Comparison of ENCODE assay signal across 1 cellular context in the genomic region with DNA sequence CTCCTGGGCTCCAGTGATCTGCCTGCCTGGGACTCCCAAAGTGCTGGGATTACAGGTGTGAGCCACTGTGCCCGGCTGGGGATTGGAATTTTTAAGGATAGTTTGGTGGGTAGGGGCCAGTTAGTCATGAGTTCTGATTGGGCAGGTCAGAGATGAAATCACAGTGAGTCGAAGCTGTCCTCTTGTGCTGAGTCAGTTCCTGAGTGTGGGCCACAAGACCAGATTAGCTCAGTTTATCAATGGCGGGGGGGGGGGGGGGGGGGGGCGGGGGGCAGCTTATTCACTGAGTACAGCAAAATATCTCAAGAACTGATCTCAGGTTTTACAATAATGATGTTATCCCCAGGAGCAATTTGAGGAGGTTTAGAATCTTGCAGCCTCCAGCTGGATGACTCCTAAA.
TF ChIP-seq lines count a peak whose summit lies in the region.

No MANE protein-coding gene starts in this region.

TF ChIP-seq in SK-N-SH treated with all-trans-retinoic acid at 6 μM for 48 hours, 23 proteins besides CTCF, POLR2A, EP300 and RAD21:
- TF ChIP-seq, protein P1, sequence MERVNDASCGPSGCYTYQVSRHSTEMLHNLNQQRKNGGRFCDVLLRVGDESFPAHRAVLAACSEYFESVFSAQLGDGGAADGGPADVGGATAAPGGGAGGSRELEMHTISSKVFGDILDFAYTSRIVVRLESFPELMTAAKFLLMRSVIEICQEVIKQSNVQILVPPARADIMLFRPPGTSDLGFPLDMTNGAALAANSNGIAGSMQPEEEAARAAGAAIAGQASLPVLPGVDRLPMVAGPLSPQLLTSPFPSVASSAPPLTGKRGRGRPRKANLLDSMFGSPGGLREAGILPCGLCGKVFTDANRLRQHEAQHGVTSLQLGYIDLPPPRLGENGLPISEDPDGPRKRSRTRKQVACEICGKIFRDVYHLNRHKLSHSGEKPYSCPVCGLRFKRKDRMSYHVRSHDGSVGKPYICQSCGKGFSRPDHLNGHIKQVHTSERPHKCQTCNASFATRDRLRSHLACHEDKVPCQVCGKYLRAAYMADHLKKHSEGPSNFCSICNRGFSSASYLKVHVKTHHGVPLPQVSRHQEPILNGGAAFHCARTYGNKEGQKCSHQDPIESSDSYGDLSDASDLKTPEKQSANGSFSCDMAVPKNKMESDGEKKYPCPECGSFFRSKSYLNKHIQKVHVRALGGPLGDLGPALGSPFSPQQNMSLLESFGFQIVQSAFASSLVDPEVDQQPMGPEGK (CRISPR knock-in tag; IDR thresholded peaks at IDR 0.05; ENCODE audit: borderline replicate concordance), result no peak
- TF ChIP-seq ARNTL (CRISPR knock-in tag; IDR thresholded peaks at IDR 0.05; ENCODE audit: borderline replicate concordance, low read depth), result no peak
- no peak for TF ChIP-seq ZNF565 (CRISPR knock-in tag; conservative IDR thresholded peaks at IDR 0.05; ENCODE audit: low read depth)
- TF ChIP-seq TCF4 (CRISPR knock-in tag; IDR thresholded peaks at IDR 0.05; ENCODE audit: borderline replicate concordance), result no peak
- no peak for TF ChIP-seq SNAI2 (CRISPR knock-in tag; IDR thresholded peaks at IDR 0.05)
- TF ChIP-seq GLIS3 (CRISPR knock-in tag; IDR thresholded peaks at IDR 0.05), result no peak
- TF ChIP-seq ISL1 (CRISPR knock-in tag; IDR thresholded peaks at IDR 0.05), result no peak
- TF ChIP-seq ZFP30 (CRISPR knock-in tag; IDR thresholded peaks at IDR 0.05), result no peak
- TF ChIP-seq, protein P2, sequence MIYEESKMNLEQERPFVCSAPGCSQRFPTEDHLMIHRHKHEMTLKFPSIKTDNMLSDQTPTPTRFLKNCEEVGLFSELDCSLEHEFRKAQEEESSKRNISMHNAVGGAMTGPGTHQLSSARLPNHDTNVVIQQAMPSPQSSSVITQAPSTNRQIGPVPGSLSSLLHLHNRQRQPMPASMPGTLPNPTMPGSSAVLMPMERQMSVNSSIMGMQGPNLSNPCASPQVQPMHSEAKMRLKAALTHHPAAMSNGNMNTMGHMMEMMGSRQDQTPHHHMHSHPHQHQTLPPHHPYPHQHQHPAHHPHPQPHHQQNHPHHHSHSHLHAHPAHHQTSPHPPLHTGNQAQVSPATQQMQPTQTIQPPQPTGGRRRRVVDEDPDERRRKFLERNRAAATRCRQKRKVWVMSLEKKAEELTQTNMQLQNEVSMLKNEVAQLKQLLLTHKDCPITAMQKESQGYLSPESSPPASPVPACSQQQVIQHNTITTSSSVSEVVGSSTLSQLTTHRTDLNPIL (CRISPR knock-in tag; IDR thresholded peaks at IDR 0.05; ENCODE audit: low read depth), result no peak
